16 cellular contexts compared by ENCODE assay signal in genomic region chr2:102771114-102771513, GRCh38. TPM values are rescaled to one million over a fixed set of nuclear protein-coding genes. Genes with fewer than 3 reads are reported as not detected.
"Had no signal": no experiment of that assay in that cellular context is flagged by ENCODE, and none has a peak within 500 bp of the region (broad histone marks: within the 10 kb centered on the region; RNA-seq: fewer than 3 reads in every experiment).

No MANE protein-coding gene starts in this region.

- ATAC-seq: activated CD8-positive, alpha-beta T cell treated with anti-CD3 and anti-CD28 coated beads for 36 hours; activated T-cell treated with anti-CD3 and anti-CD28 coated beads, Interleukin-2, amount 50 U/mL, for 72 hours; effector memory CD8-positive, alpha-beta T cell; pancreas had no signal

- H3K4me3 Mint-ChIP-seq: activated CD8-positive, alpha-beta T cell treated with anti-CD3 and anti-CD28 coated beads for 36 hours; activated T-cell treated with anti-CD3 and anti-CD28 coated beads, Interleukin-2, amount 50 U/mL, for 72 hours; central memory CD8-positive, alpha-beta T cell; dendritic cell treated with granulocyte-macrophage colony-stimulating factor and Interleukin-4, amounts not matched to agents 40 ng/mL and 50 ng/mL, for 4 days; effector memory CD8-positive, alpha-beta T cell; neural progenitor cell; T-helper 1 cell treated with Interleukin-12 subunit alpha and Interleukin-12 subunit beta and Interleukin-4 antibody, amounts not matched to agents 30 μg/mL and 1 μg/mL, for 36 hours had no signal

- H3K4me1 ChIP-seq: ascending aorta, pancreas, thyroid gland, uterus had no signal

- H3K27ac ChIP-seq: ascending aorta, epithelial cell of prostate, neural progenitor cell, pancreas, thyroid gland, uterus had no signal

- H3K27ac Mint-ChIP-seq: activated CD8-positive, alpha-beta T cell treated with anti-CD3 and anti-CD28 coated beads for 36 hours; activated T-cell treated with anti-CD3 and anti-CD28 coated beads, Interleukin-2, amount 50 U/mL, for 72 hours; dendritic cell treated with granulocyte-macrophage colony-stimulating factor and Interleukin-4, amounts not matched to agents 40 ng/mL and 50 ng/mL, for 4 days; effector memory CD8-positive, alpha-beta T cell; neural progenitor cell; T-helper 1 cell treated with Interleukin-12 subunit alpha and Interleukin-12 subunit beta and Interleukin-4 antibody, amounts not matched to agents 30 μg/mL and 1 μg/mL, for 36 hours had no signal

- H3K9me3 Mint-ChIP-seq: activated CD8-positive, alpha-beta T cell treated with anti-CD3 and anti-CD28 coated beads for 36 hours; activated T-cell treated with anti-CD3 and anti-CD28 coated beads, Interleukin-2, amount 50 U/mL, for 72 hours; central memory CD8-positive, alpha-beta T cell; dendritic cell treated with granulocyte-macrophage colony-stimulating factor and Interleukin-4, amounts not matched to agents 40 ng/mL and 50 ng/mL, for 4 days; effector memory CD8-positive, alpha-beta T cell; neural progenitor cell; T-helper 1 cell treated with Interleukin-12 subunit alpha and Interleukin-12 subunit beta and Interleukin-4 antibody, amounts not matched to agents 30 μg/mL and 1 μg/mL, for 36 hours had no signal

- H3K4me1 Mint-ChIP-seq: central memory CD8-positive, alpha-beta T cell had no signal

- H3K36me3 ChIP-seq: ascending aorta, neural progenitor cell, thyroid gland, uterus had no signal

- DNase-seq: activated CD4-positive, alpha-beta T cell treated with anti-CD3 and anti-CD28 coated beads for 4 hours; activated CD8-positive, alpha-beta memory T cell treated with anti-CD3 and anti-CD28 coated beads, Interleukin-2, amount 50 U/mL, for 4 hours; activated CD8-positive, alpha-beta T cell treated with anti-CD3 and anti-CD28 coated beads for 36 hours; activated T-cell treated with anti-CD3 and anti-CD28 coated beads, Interleukin-2, amount 50 U/mL, for 72 hours; effector memory CD8-positive, alpha-beta T cell; pancreas; retina; thyroid gland; uterus had no signal

- H3K9me3 ChIP-seq: ascending aorta, pancreas, thyroid gland, uterus had no signal

- H3K27me3 ChIP-seq: ascending aorta, neural progenitor cell, pancreas, thyroid gland, uterus had no signal

- H3K27me3 Mint-ChIP-seq: activated CD8-positive, alpha-beta T cell treated with anti-CD3 and anti-CD28 coated beads for 36 hours; central memory CD8-positive, alpha-beta T cell; dendritic cell treated with granulocyte-macrophage colony-stimulating factor and Interleukin-4, amounts not matched to agents 40 ng/mL and 50 ng/mL, for 4 days; effector memory CD8-positive, alpha-beta T cell had no signal

- H3K4me3 ChIP-seq: ascending aorta, neural progenitor cell, pancreas, smooth muscle cell, thyroid gland, uterus had no signal

RNA-seq across cellular contexts. Expression of gene TMEM182, which starts 9.3 kb away (rescaled TPM):
- total RNA-seq: ascending aorta had no signal
